In the genomic region with DNA sequence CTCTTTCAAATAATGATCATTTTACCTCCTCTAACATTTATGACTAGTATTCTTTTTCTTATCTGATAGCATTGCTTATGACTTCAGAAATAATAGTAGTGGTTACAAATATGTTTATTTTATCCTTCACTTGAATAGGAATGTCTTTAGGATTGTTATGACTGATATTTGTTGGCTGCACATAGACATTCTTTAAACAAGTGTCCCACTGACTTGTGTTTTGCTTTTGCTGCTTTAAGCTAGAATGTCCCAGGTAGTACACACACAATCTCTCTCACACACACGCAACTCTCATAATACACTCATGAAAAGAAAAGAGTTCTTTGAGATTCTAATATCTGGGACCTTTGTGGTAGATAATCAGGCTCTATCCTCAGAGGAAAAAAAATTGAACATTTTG, we compare ENCODE assay signal across 1 cellular context.
TF ChIP-seq lines count a peak whose summit lies in the region.

No MANE protein-coding gene starts in this region.

TF ChIP-seq in WTC11, 78 proteins besides CTCF, POLR2A, EP300 and RAD21 (continued from another document):
- TF ChIP-seq, protein P1, sequence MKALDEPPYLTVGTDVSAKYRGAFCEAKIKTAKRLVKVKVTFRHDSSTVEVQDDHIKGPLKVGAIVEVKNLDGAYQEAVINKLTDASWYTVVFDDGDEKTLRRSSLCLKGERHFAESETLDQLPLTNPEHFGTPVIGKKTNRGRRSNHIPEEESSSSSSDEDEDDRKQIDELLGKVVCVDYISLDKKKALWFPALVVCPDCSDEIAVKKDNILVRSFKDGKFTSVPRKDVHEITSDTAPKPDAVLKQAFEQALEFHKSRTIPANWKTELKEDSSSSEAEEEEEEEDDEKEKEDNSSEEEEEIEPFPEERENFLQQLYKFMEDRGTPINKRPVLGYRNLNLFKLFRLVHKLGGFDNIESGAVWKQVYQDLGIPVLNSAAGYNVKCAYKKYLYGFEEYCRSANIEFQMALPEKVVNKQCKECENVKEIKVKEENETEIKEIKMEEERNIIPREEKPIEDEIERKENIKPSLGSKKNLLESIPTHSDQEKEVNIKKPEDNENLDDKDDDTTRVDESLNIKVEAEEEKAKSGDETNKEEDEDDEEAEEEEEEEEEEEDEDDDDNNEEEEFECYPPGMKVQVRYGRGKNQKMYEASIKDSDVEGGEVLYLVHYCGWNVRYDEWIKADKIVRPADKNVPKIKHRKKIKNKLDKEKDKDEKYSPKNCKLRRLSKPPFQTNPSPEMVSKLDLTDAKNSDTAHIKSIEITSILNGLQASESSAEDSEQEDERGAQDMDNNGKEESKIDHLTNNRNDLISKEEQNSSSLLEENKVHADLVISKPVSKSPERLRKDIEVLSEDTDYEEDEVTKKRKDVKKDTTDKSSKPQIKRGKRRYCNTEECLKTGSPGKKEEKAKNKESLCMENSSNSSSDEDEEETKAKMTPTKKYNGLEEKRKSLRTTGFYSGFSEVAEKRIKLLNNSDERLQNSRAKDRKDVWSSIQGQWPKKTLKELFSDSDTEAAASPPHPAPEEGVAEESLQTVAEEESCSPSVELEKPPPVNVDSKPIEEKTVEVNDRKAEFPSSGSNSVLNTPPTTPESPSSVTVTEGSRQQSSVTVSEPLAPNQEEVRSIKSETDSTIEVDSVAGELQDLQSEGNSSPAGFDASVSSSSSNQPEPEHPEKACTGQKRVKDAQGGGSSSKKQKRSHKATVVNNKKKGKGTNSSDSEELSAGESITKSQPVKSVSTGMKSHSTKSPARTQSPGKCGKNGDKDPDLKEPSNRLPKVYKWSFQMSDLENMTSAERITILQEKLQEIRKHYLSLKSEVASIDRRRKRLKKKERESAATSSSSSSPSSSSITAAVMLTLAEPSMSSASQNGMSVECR (CRISPR knock-in tag; IDR thresholded peaks at IDR 0.05; ENCODE audit: borderline replicate concordance) = no peak
- TF ChIP-seq HMGA2 (CRISPR knock-in tag; IDR thresholded peaks at IDR 0.05) (no peak), ZNF671 (CRISPR knock-in tag; IDR thresholded peaks at IDR 0.05) (no peak)
- TF ChIP-seq, protein P2, sequence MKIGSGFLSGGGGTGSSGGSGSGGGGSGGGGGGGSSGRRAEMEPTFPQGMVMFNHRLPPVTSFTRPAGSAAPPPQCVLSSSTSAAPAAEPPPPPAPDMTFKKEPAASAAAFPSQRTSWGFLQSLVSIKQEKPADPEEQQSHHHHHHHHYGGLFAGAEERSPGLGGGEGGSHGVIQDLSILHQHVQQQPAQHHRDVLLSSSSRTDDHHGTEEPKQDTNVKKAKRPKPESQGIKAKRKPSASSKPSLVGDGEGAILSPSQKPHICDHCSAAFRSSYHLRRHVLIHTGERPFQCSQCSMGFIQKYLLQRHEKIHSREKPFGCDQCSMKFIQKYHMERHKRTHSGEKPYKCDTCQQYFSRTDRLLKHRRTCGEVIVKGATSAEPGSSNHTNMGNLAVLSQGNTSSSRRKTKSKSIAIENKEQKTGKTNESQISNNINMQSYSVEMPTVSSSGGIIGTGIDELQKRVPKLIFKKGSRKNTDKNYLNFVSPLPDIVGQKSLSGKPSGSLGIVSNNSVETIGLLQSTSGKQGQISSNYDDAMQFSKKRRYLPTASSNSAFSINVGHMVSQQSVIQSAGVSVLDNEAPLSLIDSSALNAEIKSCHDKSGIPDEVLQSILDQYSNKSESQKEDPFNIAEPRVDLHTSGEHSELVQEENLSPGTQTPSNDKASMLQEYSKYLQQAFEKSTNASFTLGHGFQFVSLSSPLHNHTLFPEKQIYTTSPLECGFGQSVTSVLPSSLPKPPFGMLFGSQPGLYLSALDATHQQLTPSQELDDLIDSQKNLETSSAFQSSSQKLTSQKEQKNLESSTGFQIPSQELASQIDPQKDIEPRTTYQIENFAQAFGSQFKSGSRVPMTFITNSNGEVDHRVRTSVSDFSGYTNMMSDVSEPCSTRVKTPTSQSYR (CRISPR knock-in tag; IDR thresholded peaks at IDR 0.05) = no peak
- TF ChIP-seq, protein P3, sequence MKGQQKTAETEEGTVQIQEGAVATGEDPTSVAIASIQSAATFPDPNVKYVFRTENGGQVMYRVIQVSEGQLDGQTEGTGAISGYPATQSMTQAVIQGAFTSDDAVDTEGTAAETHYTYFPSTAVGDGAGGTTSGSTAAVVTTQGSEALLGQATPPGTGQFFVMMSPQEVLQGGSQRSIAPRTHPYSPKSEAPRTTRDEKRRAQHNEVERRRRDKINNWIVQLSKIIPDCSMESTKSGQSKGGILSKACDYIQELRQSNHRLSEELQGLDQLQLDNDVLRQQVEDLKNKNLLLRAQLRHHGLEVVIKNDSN (CRISPR knock-in tag; IDR thresholded peaks at IDR 0.05) = no peak
